1 cellular context compared by ENCODE assay signal in the genomic region with DNA sequence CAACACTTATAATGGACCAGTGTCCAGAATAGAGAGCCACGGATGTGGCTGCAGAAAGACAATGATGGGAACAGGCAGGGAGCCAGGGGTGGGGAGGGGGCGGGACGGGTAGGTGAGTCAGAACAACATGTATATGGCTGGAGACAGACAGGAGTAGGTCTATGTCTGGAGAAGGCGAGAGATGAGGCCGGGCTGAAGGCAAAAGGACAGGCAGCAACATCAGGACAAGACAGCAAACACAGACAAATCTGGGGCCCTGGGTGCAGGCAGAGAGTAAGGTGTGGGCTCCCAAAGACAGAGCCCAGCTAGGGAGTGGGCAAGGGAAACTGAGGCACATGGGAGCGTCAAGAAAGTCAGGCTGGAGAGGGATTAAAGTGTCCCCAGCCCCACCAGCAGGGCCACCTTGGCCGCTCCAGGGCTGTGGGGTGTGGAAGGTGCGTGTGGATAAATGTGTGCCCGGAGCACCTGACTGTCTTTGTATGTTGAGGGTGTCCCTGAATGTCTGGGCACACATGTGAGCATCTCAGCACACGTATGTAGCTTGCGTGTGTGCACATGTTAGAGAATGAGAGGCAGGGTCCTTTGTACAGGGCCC.
TF ChIP-seq lines count a peak whose summit lies in the region.

No MANE protein-coding gene starts in this region.

TF ChIP-seq in HepG2, 621 proteins besides CTCF, POLR2A, EP300 and RAD21:
- no peak for TF ChIP-seq ZSCAN20 (CRISPR knock-in tag; IDR thresholded peaks at IDR 0.05; ENCODE audit: borderline replicate concordance)
- no peak for TF ChIP-seq MTA3 (CRISPR knock-in tag; IDR thresholded peaks at IDR 0.05)
- no peak for TF ChIP-seq ZIK1 (CRISPR knock-in tag; IDR thresholded peaks at IDR 0.05; ENCODE audit: borderline replicate concordance, low read depth)
